15 cellular contexts compared by ENCODE assay signal in the genomic region with DNA sequence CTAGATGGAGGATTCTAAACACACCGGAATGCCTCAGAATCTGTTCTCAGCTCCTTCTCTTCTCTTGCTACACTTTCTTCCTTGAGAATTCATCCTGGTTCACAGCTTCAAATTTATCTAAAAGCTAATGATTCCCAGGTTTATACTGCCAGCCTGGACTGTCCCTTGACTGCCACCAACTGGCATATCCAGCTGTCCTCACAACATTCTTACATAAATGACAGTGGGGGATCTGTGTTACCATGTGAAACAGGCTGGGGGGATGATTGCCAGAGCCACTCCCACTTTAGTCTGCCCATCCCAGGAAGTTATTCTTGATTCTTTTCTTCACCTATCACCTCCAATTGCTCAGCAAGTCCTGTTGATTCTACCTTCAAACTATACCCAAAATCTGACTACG.
DNase-seq lines count a peak whose midpoint lies in the region; ATAC-seq lines count a peak whose summit lies in the region.
"Had no signal": no experiment of that assay in that cellular context is flagged by ENCODE, and none has a peak within 500 bp of the region (broad histone marks: within the 10 kb centered on the region; RNA-seq: fewer than 3 reads in every experiment).

No MANE protein-coding gene starts in this region.

- no peak for ATAC-seq in GM21528 (IDR thresholded peaks at IDR 0.05; ENCODE audit: low FRiP score, unreplicated experiment)
- no peak for ATAC-seq in HG02981 (IDR thresholded peaks at IDR 0.05; ENCODE audit: unreplicated experiment)
- ATAC-seq: A549; naive thymus-derived CD8-positive, alpha-beta T cell had no signal

- in situ Hi-C loops in HAP-1 (cut with MboI; ENCODE audit: low sequenced_read_pairs), result no loop called here

- no peaks in the 10 kb centered on the region for H3K9me3 ChIP-seq in HAP-1
- H3K9me3 ChIP-seq: A549, esophagus muscularis mucosa had no signal

- DNase-seq in NCI-H2081 (lab: John Stamatoyannopoulos, UW) (peak; percentile 7 to 53), NCI-H2081 treated with DMSO at 0.1 percent for 48 hours (lab: John Stamatoyannopoulos, UW) (no peak), NCI-H69 (lab: John Stamatoyannopoulos, UW) (peak; percentile 48), iPS-NIHi7 (ENCODE audit: extremely low spot score) (peak; percentile 26), pons (ENCODE audit: low spot score) (peak; percentile 29), HAP-1 (ENCODE audit: low spot score in 2 of 2) (no peak)
- DNase-seq: activated gamma-delta T cell; CD8-positive, alpha-beta memory T cell; GDM1; naive thymus-derived CD8-positive, alpha-beta T cell; retina had no signal

- H3K4me3 ChIP-seq in HAP-1, result no peak overlapping the region
- H3K4me3 ChIP-seq: A549, esophagus muscularis mucosa had no signal

- H3K36me3 ChIP-seq in HAP-1 (replicated peaks), result no peaks in the 10 kb centered on the region
- H3K36me3 ChIP-seq: esophagus muscularis mucosa had no signal

- no peaks in the 10 kb centered on the region for H3K27me3 ChIP-seq in HAP-1 (ENCODE audit: low read depth)

- H3K4me1 ChIP-seq in HAP-1, result peaks cover 4% of the 10 kb centered on the region; the same call in 1 of the 2 replicates
- H3K4me1 ChIP-seq: A549, esophagus muscularis mucosa had no signal

Comparison
In these comparisons a context has a peak if more than half of its experiments do, and no peak if none do; other contexts are left out.
1. DNase-seq: peak in NCI-H2081 (2 of 2), NCI-H69 (single experiment), iPS-NIHi7 (single experiment) and pons (single experiment); none in NCI-H2081 treated with DMSO at 0.1 percent for 48 hours (single experiment) and HAP-1 (0 of 2).